In the genomic region with DNA sequence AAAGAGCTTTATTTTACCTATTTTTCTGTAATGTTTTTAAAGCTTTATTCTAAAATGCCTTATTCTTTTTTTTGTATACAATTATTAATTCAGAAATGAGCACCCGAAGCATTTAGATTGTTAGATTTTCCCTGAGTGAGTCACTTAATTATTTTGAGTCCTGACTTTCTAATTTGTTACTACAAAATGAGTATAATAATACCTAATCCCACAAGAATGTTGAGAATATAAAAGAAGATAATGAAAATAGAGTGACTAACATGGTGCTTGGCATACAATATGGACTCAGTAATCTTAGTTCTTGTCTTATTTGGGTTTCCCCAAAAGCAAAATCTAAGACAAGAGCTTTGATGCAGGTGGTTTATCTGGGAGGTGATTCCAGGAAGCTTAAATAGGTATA, we compare ENCODE assay signal across 29 cellular contexts.
"Had no signal": no experiment of that assay in that cellular context is flagged by ENCODE, and none has a peak within 500 bp of the region (broad histone marks: within the 10 kb centered on the region; RNA-seq: fewer than 3 reads in every experiment).

No MANE protein-coding gene starts in this region.

- H3K9me3 Mint-ChIP-seq: memory B cell; stimulated activated naive CD8-positive, alpha-beta T cell treated with anti-CD3 and anti-CD28 coated beads, Interleukin-15, Interleukin-2, amounts not matched to agents 100 ng/mL and 50 ng/mL, for 24 hours had no signal

- H3K27me3 Mint-ChIP-seq: memory B cell; natural killer cell treated with Interleukin-12 subunit alpha and Interleukin-12 subunit beta and Interleukin-15 and Interleukin-18, amount 100 ng/mL, for 72 hours; stimulated activated naive CD8-positive, alpha-beta T cell treated with anti-CD3 and anti-CD28 coated beads, Interleukin-15, Interleukin-2, amounts not matched to agents 100 ng/mL and 50 ng/mL, for 24 hours had no signal

- H3K4me1 Mint-ChIP-seq: endodermal cell; immature natural killer cell; memory B cell; mesothelial cell of epicardium; naive B cell; neural crest cell; stimulated activated naive B cell treated with anti-CD40 and anti-IgM and Interleukin-4, amounts not matched to agents 10 μg/mL and 1 μg/mL and 100 μg/mL, for 72 hours had no signal

- H3K27me3 ChIP-seq: esophagus squamous epithelium, neutrophil, pancreas, right lobe of liver, tibial nerve, upper lobe of left lung had no signal

- ATAC-seq: left lobe of liver; mucosa of descending colon; natural killer cell treated with Interleukin-12 subunit alpha and Interleukin-12 subunit beta and Interleukin-15 and Interleukin-18, amount 100 ng/mL, for 72 hours; pancreas; right lobe of liver; stimulated activated naive B cell treated with anti-CD40 and anti-IgM and Interleukin-4, amounts not matched to agents 10 μg/mL and 1 μg/mL and 100 μg/mL, for 72 hours had no signal

- H3K36me3 ChIP-seq: esophagus squamous epithelium, neutrophil, pancreas, right lobe of liver, thoracic aorta, tibial nerve, upper lobe of left lung had no signal

- H3K4me1 ChIP-seq: esophagus squamous epithelium, pancreas, right lobe of liver, tibial nerve, upper lobe of left lung had no signal

- H3K4me3 ChIP-seq: esophagus squamous epithelium, lung, mucosa of descending colon, pancreas, right lobe of liver, thoracic aorta, tibial nerve, upper lobe of left lung had no signal

- DNase-seq: effector CD8-positive, alpha-beta T cell; endodermal cell; esophagus squamous epithelium; hypothalamus; immature natural killer cell; islet precursor cell; mucosa of descending colon; naive B cell; pancreas; right lobe of liver; small intestine; stimulated activated CD4-positive, alpha-beta T cell treated with anti-CD3 and anti-CD28 coated beads, Interleukin-15, amount 100 ng/mL, for 24 hours; stimulated activated CD4-positive, alpha-beta T cell treated with anti-CD3 and anti-CD28 coated beads, Interleukin-2, amount 100 ng/mL, for 48 hours; stimulated activated naive B cell treated with anti-CD40 and anti-IgM and Interleukin-4, amounts not matched to agents 10 μg/mL and 1 μg/mL and 100 μg/mL, for 72 hours; upper lobe of left lung had no signal

- H3K4me3 Mint-ChIP-seq: dendritic cell treated with granulocyte-macrophage colony-stimulating factor and Interleukin-4, amounts not matched to agents 40 ng/mL and 50 ng/mL, for 4 days; endodermal cell; immature natural killer cell; memory B cell; mesothelial cell of epicardium; naive B cell; natural killer cell treated with Interleukin-12 subunit alpha and Interleukin-12 subunit beta and Interleukin-15 and Interleukin-18, amount 100 ng/mL, for 72 hours; neural crest cell; stimulated activated naive B cell treated with anti-CD40 and anti-IgM and Interleukin-4, amounts not matched to agents 10 μg/mL and 1 μg/mL and 100 μg/mL, for 72 hours; stimulated activated naive CD8-positive, alpha-beta T cell treated with anti-CD3 and anti-CD28 coated beads, Interleukin-15, Interleukin-2, amounts not matched to agents 100 ng/mL and 50 ng/mL, for 24 hours had no signal

- FAIRE-seq: colon, frontal cortex, pancreas, small intestine, urothelium cell line had no signal

- H3K9me3 ChIP-seq: esophagus squamous epithelium, mucosa of descending colon, neutrophil, pancreas, right lobe of liver, thoracic aorta, tibial nerve, upper lobe of left lung had no signal

- H3K27ac ChIP-seq: esophagus squamous epithelium, neutrophil, pancreas, right lobe of liver, thoracic aorta, tibial nerve, upper lobe of left lung had no signal

- H3K36me3 Mint-ChIP-seq: memory B cell; mesothelial cell of epicardium; naive B cell; natural killer cell treated with Interleukin-12 subunit alpha and Interleukin-12 subunit beta and Interleukin-15 and Interleukin-18, amount 100 ng/mL, for 72 hours; stimulated activated naive B cell treated with anti-CD40 and anti-IgM and Interleukin-4, amounts not matched to agents 10 μg/mL and 1 μg/mL and 100 μg/mL, for 72 hours had no signal

- H3K27ac Mint-ChIP-seq: dendritic cell treated with granulocyte-macrophage colony-stimulating factor and Interleukin-4, amounts not matched to agents 40 ng/mL and 50 ng/mL, for 4 days; endodermal cell; immature natural killer cell; memory B cell; mesothelial cell of epicardium; naive B cell; natural killer cell treated with Interleukin-12 subunit alpha and Interleukin-12 subunit beta and Interleukin-15 and Interleukin-18, amount 100 ng/mL, for 72 hours; stimulated activated naive B cell treated with anti-CD40 and anti-IgM and Interleukin-4, amounts not matched to agents 10 μg/mL and 1 μg/mL and 100 μg/mL, for 72 hours; stimulated activated naive CD8-positive, alpha-beta T cell treated with anti-CD3 and anti-CD28 coated beads, Interleukin-15, Interleukin-2, amounts not matched to agents 100 ng/mL and 50 ng/mL, for 24 hours had no signal
